ENCODE assay signal across 8 cellular contexts in the genomic region with DNA sequence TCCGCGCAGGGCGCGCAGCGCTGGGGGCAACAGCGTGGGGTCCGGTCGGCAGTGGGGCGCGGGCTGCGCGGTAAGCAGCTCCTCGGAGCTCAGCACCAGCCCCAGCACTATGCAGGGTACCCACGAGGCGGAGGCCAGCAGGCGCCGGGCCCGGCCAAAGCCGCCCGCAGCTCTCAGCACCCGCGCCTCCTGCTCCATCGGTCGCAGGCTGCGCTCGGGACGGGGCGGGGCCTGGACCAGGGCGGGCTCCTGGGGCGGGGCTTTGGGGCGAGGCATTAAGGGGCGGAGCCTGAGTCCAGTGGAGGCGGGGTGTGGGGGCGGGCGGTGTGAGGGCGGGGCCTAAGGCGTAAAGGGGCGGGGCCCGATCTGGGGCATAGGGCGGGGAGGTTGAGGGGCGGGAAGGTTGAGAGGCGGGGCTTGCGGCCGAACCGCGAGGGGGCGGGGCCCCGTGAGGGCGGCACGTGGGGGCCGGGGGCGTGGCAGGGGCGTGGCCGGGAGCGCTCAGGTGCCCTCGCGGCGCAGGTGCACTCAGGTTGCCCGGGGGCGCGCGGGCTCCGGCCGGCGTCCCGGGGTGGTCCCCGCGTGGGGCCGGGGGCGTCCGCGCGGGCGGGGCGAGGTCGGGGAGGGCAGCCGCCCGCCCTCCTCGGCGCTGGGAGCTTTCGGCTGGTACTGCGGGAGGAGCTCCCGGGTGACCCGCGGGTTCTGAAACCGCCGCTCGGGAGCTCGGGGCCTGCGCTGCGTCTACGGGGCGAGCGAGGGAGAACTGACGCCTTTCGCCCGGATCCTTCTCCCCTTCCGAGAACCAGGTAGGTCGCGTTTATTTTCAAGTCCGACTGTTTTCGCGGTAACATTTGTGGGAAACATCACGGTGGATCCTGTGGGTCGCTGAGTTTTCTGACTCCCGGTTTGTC. TPM values are rescaled to one million over a fixed set of nuclear protein-coding genes. Genes with fewer than 3 reads are reported as not detected.
DNase-seq lines count a peak whose midpoint lies in the region; ATAC-seq and TF ChIP-seq lines count a peak whose summit lies in the region.

No MANE protein-coding gene starts in this region.

- peaks cover 11% of the 10 kb centered on the region for H3K9me3 ChIP-seq in AG04450 (ENCODE audit: control insufficient read depth, insufficient read depth, low read length)
- H3K9me3 ChIP-seq in HCT116 (ENCODE audit: control insufficient read depth in 1 of 2, insufficient read depth in 1 of 2, low read depth in 1 of 2, low read length in 2 of 2) = no peaks in the 10 kb centered on the region
- no peaks in the 10 kb centered on the region for H3K9me3 ChIP-seq in prostate gland
- H3K9me3 ChIP-seq in uterus = no peaks in the 10 kb centered on the region

- H3K36me3 ChIP-seq in HCT116 (ENCODE audit: control insufficient read depth in 1 of 2, insufficient read depth in 2 of 2, low read length in 2 of 2) (no peaks in the 10 kb centered on the region), prostate gland (no peaks in the 10 kb centered on the region), uterus (no peaks in the 10 kb centered on the region)

- H3K79me2 ChIP-seq in HCT116 (ENCODE audit: insufficient read depth, low read length) = no peaks in the 10 kb centered on the region

- no peaks in the 10 kb centered on the region for H4K20me1 ChIP-seq in HCT116 (ENCODE audit: insufficient read depth)

- no peak overlapping the region for H2AFZ ChIP-seq in HCT116 (ENCODE audit: low read depth, low read length, poor library complexity, severe bottlenecking)

- CTCF ChIA-PET in AG04450 (lab: Charles Lee) (no interaction called here), HCT116 (lab: Charles Lee) (interaction anchor here (0.9 to 1.2 kb wide), 2 partner anchors 8 to 31 kb away, joined by 3 to 4 read pairs; partner anchors contain the start of gene CDH15)

- 2% methylated on average over 40 of the region's 106 CpGs for WGBS in prostate gland

- H3K4me2 ChIP-seq in HCT116 (ENCODE audit: low read length) = peak overlapping the region; percentile 75

- no TSS peak for BruUV-seq in HCT116 (replicated peaks; lab: Mats Ljungman, UMichigan)

- H3K27ac ChIP-seq in AG04450 (ENCODE audit: low read depth, low read length) = no peak overlapping the region
- H3K27ac ChIP-seq in HCT116 (ENCODE audit: low read depth, low read length) = peak overlapping the region; percentile 60; the same call in 1 of the 2 replicates
- no peak overlapping the region for H3K27ac ChIP-seq in prostate gland
- H3K27ac ChIP-seq in uterus = no peak overlapping the region

- TF ChIP-seq POLR2A in HCT116 (IDR thresholded peaks at IDR 0.05; ENCODE audit: borderline replicate concordance, extremely low read depth, insufficient read depth, insufficient read length) (peak; percentile 18), prostate gland (IDR thresholded peaks at IDR 0.05) (no peak), uterus (IDR thresholded peaks at IDR 0.05) (no peak)

- peak; percentile 92 for ATAC-seq in HCT116

- H3K27me3 ChIP-seq in AG04450 (ENCODE audit: control insufficient read depth, insufficient read depth, low read length) (peaks cover 54% of the 10 kb centered on the region), HCT116 (ENCODE audit: insufficient read depth, low read length) (no peaks in the 10 kb centered on the region), prostate gland (replicated peaks; ENCODE audit: insufficient read depth) (peaks cover 9% of the 10 kb centered on the region), uterus (peaks cover 13 to 46% of the 10 kb centered on the region in 2 donors)

- H3K4me1 ChIP-seq in HCT116 (ENCODE audit: control insufficient read depth in 1 of 2, insufficient read depth in 2 of 2, low read length in 2 of 2) (peaks cover 5 to 22% of the 10 kb centered on the region in 2 experiments), prostate gland (replicated peaks) (no peaks in the 10 kb centered on the region), uterus (peaks cover 0 to 16% of the 10 kb centered on the region in 2 donors)

- POLR2A ChIA-PET in AG04450 (lab: Yijun Ruan, JAX) (interaction anchor here (0.6 kb wide), 1 partner anchor 40 kb away, joined by 3 read pairs; no protein-coding TSS in a partner anchor), HCT116 (lab: Charles Lee) (interaction anchor here (1.5 kb wide), 1 partner anchor 9 kb away, joined by 11 read pairs; no protein-coding TSS in a partner anchor)

- H3K4me3 ChIP-seq in AG04450 (ENCODE audit: low read depth, low read length) (peak overlapping the region; percentile 42), HCT116 (replicated peaks in 1 of 2; ENCODE audit: low read depth in 1 of 2, low read length in 2 of 2) (peak overlapping the region; percentile 53 to 57), prostate gland (peak overlapping the region; percentile 26 to 44), uterus (peak overlapping the region in 1 of 2 donors; percentile 23)

- DNase-seq in AG04450 (ENCODE audit: low read depth, low spot score) = no peak
- peak; percentile 84 for DNase-seq in HCT116 (ENCODE audit: low read depth, low spot score)
- DNase-seq in RPMI7951 (ENCODE audit: low read depth) = peak; percentile 44
- peak; percentile 46 to 86 (median 76) for DNase-seq in activated naive CD4-positive, alpha-beta T cell (lab: John Stamatoyannopoulos, UW)
- DNase-seq in head of caudate nucleus = peak in 36 of 42 donors; percentile 2 to 77 (median 48)
- peak; percentile 89 for DNase-seq in prostate gland (ENCODE audit: low spot score)
- DNase-seq in uterus = peak; percentile 34 to 47
- DNase-seq in medulla oblongata (ENCODE audit: extremely low spot score) = no peak

- TF ChIP-seq RAD21 in HCT116 (IDR thresholded peaks at IDR 0.05; ENCODE audit: low read depth) = no peak

- RAD21 ChIA-PET in HCT116 (lab: Charles Lee; ENCODE audit: low non-redundant PET in 1 of 2, low total read pairs in 2 of 2, uncharacterized antibody in 2 of 2, unreplicated experiment in 2 of 2) = interaction anchor here (0.7 to 1.5 kb wide), 2 partner anchors 9 kb away, joined by 3 to 8 read pairs; no protein-coding TSS in a partner anchor

- TF ChIP-seq CTCF in AG04450 (IDR thresholded peaks at IDR 0.05; ENCODE audit: low read depth, low read length) (no peak), HCT116 (IDR thresholded peaks at IDR 0.05 in 2 of 3, conservative IDR thresholded peaks at IDR 0.05 in 1 of 3; ENCODE audit: borderline replicate concordance in 1 of 3, insufficient read depth in 1 of 3, low read depth in 2 of 3, low read length in 2 of 3) (no peak), prostate gland (IDR thresholded peaks at IDR 0.05) (no peak), uterus (IDR thresholded peaks at IDR 0.05) (no peak)

- intact Hi-C loops in HCT116 (cut with micrococcal nuclease) (loop anchor here (2.0 kb wide), 1 partner anchor 31 kb away; the partner anchor contains the start of gene CDH15), head of caudate nucleus (cut with DNase I) (no loop called here), prostate gland (cut with DNase I) (no loop called here), uterus (cut with DNase I; ENCODE audit: low total_unique reads) (no loop called here)

- H3K9ac ChIP-seq in HCT116 (ENCODE audit: low read length) = peak overlapping the region; percentile 60

- H3K9me2 ChIP-seq in HCT116 (ENCODE audit: insufficient read depth) = no peaks in the 10 kb centered on the region

TF ChIP-seq in HCT116, 20 proteins besides CTCF, POLR2A, EP300 and RAD21 (continues in another document):
- TF ChIP-seq ELF1 (IDR thresholded peaks at IDR 0.05; ENCODE audit: borderline replicate concordance, low read depth) (no peak), JUND (IDR thresholded peaks at IDR 0.05) (no peak), ZFX (IDR thresholded peaks at IDR 0.05) (peak; percentile 46; the same call in 1 of the 2 replicates), SP1 (IDR thresholded peaks at IDR 0.05; ENCODE audit: low read depth) (no peak; the same call in 1 of the 2 replicates), CBX3 (IDR thresholded peaks at IDR 0.05; ENCODE audit: low read depth) (no peak), POLR2AphosphoS5 (IDR thresholded peaks at IDR 0.05; ENCODE audit: low read depth, low read length) (peak; percentile 90), TCF7L2 (IDR thresholded peaks at IDR 0.05; ENCODE audit: borderline replicate concordance, extremely low read depth, insufficient read depth, insufficient read length) (no peak)
- TF ChIP-seq, protein P1, sequence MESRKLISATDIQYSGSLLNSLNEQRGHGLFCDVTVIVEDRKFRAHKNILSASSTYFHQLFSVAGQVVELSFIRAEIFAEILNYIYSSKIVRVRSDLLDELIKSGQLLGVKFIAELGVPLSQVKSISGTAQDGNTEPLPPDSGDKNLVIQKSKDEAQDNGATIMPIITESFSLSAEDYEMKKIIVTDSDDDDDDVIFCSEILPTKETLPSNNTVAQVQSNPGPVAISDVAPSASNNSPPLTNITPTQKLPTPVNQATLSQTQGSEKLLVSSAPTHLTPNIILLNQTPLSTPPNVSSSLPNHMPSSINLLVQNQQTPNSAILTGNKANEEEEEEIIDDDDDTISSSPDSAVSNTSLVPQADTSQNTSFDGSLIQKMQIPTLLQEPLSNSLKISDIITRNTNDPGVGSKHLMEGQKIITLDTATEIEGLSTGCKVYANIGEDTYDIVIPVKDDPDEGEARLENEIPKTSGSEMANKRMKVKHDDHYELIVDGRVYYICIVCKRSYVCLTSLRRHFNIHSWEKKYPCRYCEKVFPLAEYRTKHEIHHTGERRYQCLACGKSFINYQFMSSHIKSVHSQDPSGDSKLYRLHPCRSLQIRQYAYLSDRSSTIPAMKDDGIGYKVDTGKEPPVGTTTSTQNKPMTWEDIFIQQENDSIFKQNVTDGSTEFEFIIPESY (IDR thresholded peaks at IDR 0.05; ENCODE audit: extremely low read depth, insufficient replicate concordance, low read length) = no peak

RNA-seq across cellular contexts. Expression of gene SLC22A31, which starts 1.4 kb away (rescaled TPM):
- 0.25 TPM in 1 of 2 replicates, not detected in the other for polyA plus RNA-seq in AG04450 (2011; rRNA removed)
- polyA minus RNA-seq in AG04450 (2011; rRNA and poly(A)+ RNA removed) = not detected in 2 replicates
- 53.7 TPM for total RNA-seq in HCT116 (2021; ENCODE audit: unreplicated experiment)
- 33.6 and 34.3 TPM in 2 replicates for polyA plus RNA-seq in HCT116 (2012)
- total RNA-seq in RPMI7951 (2014; rRNA removed; shearing (Covaris generic)) = 0.12 TPM in 1 of 2 replicates, not detected in the other
- 1 to 10 TPM in 1 of 2 donors, not detected in 1; 4.6 TPM for total RNA-seq in prostate gland
- not detected for total RNA-seq in uterus

RNA-seq across cellular contexts. Expression of gene ZNF778, which starts 15.8 kb away (rescaled TPM):
- polyA plus RNA-seq in AG04450 (2011; rRNA removed) = 11.3 and 13.1 TPM in 2 replicates
- polyA minus RNA-seq in AG04450 (2011; rRNA and poly(A)+ RNA removed) = 11.8 and 22.6 TPM in 2 replicates
- 19.5 TPM for total RNA-seq in HCT116 (2021; ENCODE audit: unreplicated experiment)
- 8.8 and 9.6 TPM in 2 replicates for polyA plus RNA-seq in HCT116 (2012)
- total RNA-seq in RPMI7951 (2014; rRNA removed; shearing (Covaris generic)) = 8.1 and 9.9 TPM in 2 replicates
- total RNA-seq in prostate gland = 10 to 100 TPM; 12.9 to 30.2 TPM
- total RNA-seq in uterus = 10 to 100 TPM in 3 of 4 donors, 1 to 10 TPM in 1; 7.4 to 30.2 (median 15.9) TPM

RNA-seq across cellular contexts. Expression of gene CDH15, which starts 30.2 kb away (rescaled TPM):
- polyA plus RNA-seq in AG04450 (2011; rRNA removed) = 0.11 and 0.12 TPM in 2 replicates
- not detected in 2 replicates for polyA minus RNA-seq in AG04450 (2011; rRNA and poly(A)+ RNA removed)
- total RNA-seq in HCT116 (2021; ENCODE audit: unreplicated experiment) (3.8 TPM), prostate gland (1 to 10 TPM in 1 of 2 donors, under 1 TPM in 1; 0.64 to 2.7 TPM), uterus (under 1 TPM in 1 of 4 donors, not detected in 3; 0.21 TPM)
- polyA plus RNA-seq in HCT116 (2012) = 1.7 and 2.3 TPM in 2 replicates
- total RNA-seq in RPMI7951 (2014; rRNA removed; shearing (Covaris generic)) = 0.36 and 0.59 TPM in 2 replicates

Comparison
In these comparisons a context has a peak if more than half of its experiments do, and no peak if none do; other contexts are left out.
1. DNase-seq: peak in HCT116 (single experiment), RPMI7951 (single experiment), activated naive CD4-positive, alpha-beta T cell (4 of 4), head of caudate nucleus (36 of 42), prostate gland (single experiment) and uterus (2 of 2); none in AG04450 (single experiment) and medulla oblongata (single experiment).